ENCODE assay signal across 18 cellular contexts in genomic region chr3:10928961-10929471, GRCh38.
"Had no signal": no experiment of that assay in that cellular context is flagged by ENCODE, and none has a peak within 500 bp of the region (broad histone marks: within the 10 kb centered on the region; RNA-seq: fewer than 3 reads in every experiment).

No MANE protein-coding gene starts in this region.

- H3K27ac Mint-ChIP-seq: activated CD4-positive, alpha-beta T cell treated with anti-CD3 and anti-CD28 coated beads, Interleukin-2, amount 10 ng/mL, durations not matched to agents 7 days and 5 days; activated CD8-positive, alpha-beta T cell treated with anti-CD3 and anti-CD28 coated beads for 36 hours; activated naive CD8-positive, alpha-beta T cell; activated T-helper 2 cell treated with anti-CD3 and anti-CD28 coated beads, Interferon-gamma antibody, Interleukin-2, Interleukin-4, amounts not matched to agents 10 μg/mL and 5 μg/mL and 100 μg/mL, durations not matched to agents 14 hours and 24 hours and 36 hours; naive thymus-derived CD4-positive, alpha-beta T cell had no signal

- ATAC-seq: activated CD8-positive, alpha-beta T cell treated with anti-CD3 and anti-CD28 coated beads for 36 hours; activated T-cell treated with anti-CD3 and anti-CD28 coated beads, Interleukin-2, amount 50 U/mL, for 4 hours; left lobe of liver; lower lobe of right lung; naive thymus-derived CD4-positive, alpha-beta T cell; stimulated activated naive CD8-positive, alpha-beta T cell treated with anti-CD3 and anti-CD28 coated beads, Interleukin-15, Interleukin-2, amounts not matched to agents 100 U/mL and 50 U/mL, for 24 hours had no signal

- H3K4me1 ChIP-seq: lower lobe of right lung, prostate gland, thyroid gland had no signal

- H3K36me3 ChIP-seq: lower lobe of right lung, prostate gland, thyroid gland, WERI-Rb-1 had no signal

- H3K27me3 ChIP-seq: thyroid gland had no signal

- DNase-seq: activated CD4-positive, alpha-beta T cell treated with anti-CD3 and anti-CD28 coated beads, Interleukin-2, amount 10 ng/mL, durations not matched to agents 7 days and 5 days; activated CD4-positive, CD25-positive, alpha-beta regulatory T cell treated with anti-CD3 and anti-CD28 coated beads, Interleukin-2, amount 50 U/mL, for 72 hours; activated CD8-positive, alpha-beta T cell treated with anti-CD3 and anti-CD28 coated beads for 36 hours; activated T-cell treated with anti-CD3 and anti-CD28 coated beads, Interleukin-2, amount 50 U/mL, for 4 hours; amniotic stem cell; foreskin fibroblast; lower lobe of right lung; naive thymus-derived CD4-positive, alpha-beta T cell; stimulated activated CD4-positive, alpha-beta T cell treated with anti-CD3 and anti-CD28 coated beads, Interleukin-12 subunit alpha, Interleukin-12 subunit beta, amount 100 ng/mL, for 4 hours; stimulated activated CD4-positive, alpha-beta T cell treated with anti-CD3 and anti-CD28 coated beads, Interleukin-4, amount 100 ng/mL, for 4 hours; stimulated activated naive CD8-positive, alpha-beta T cell treated with anti-CD3 and anti-CD28 coated beads, Interleukin-15, Interleukin-2, amounts not matched to agents 100 U/mL and 50 U/mL, for 24 hours; T-helper 1 cell; thyroid gland; WERI-Rb-1 had no signal

- H3K4me3 ChIP-seq: lower lobe of right lung, prostate gland, thyroid gland had no signal

- H3K9me3 Mint-ChIP-seq: activated CD4-positive, alpha-beta T cell treated with anti-CD3 and anti-CD28 coated beads, Interleukin-2, amount 10 ng/mL, durations not matched to agents 7 days and 5 days; activated CD8-positive, alpha-beta T cell treated with anti-CD3 and anti-CD28 coated beads for 36 hours; activated T-cell treated with anti-CD3 and anti-CD28 coated beads, Interleukin-2, amount 50 U/mL, for 4 hours; activated T-helper 2 cell treated with anti-CD3 and anti-CD28 coated beads, Interferon-gamma antibody, Interleukin-2, Interleukin-4, amounts not matched to agents 10 μg/mL and 5 μg/mL and 100 μg/mL, durations not matched to agents 14 hours and 24 hours and 36 hours had no signal

- H3K27ac ChIP-seq: lower lobe of right lung, prostate gland, thyroid gland, WERI-Rb-1 had no signal

- H3K27me3 Mint-ChIP-seq: activated CD8-positive, alpha-beta T cell treated with anti-CD3 and anti-CD28 coated beads for 36 hours; activated naive CD8-positive, alpha-beta T cell had no signal

- H3K36me3 Mint-ChIP-seq: activated naive CD8-positive, alpha-beta T cell; naive thymus-derived CD4-positive, alpha-beta T cell had no signal

- H3K9me3 ChIP-seq: lower lobe of right lung, prostate gland, thyroid gland had no signal

- H3K4me3 Mint-ChIP-seq: activated CD4-positive, alpha-beta T cell treated with anti-CD3 and anti-CD28 coated beads, Interleukin-2, amount 10 ng/mL, durations not matched to agents 7 days and 5 days; activated CD8-positive, alpha-beta T cell treated with anti-CD3 and anti-CD28 coated beads for 36 hours; activated naive CD8-positive, alpha-beta T cell; activated T-cell treated with anti-CD3 and anti-CD28 coated beads, Interleukin-2, amount 50 U/mL, for 4 hours; naive thymus-derived CD4-positive, alpha-beta T cell had no signal

- H3K4me1 Mint-ChIP-seq: activated CD4-positive, alpha-beta T cell treated with anti-CD3 and anti-CD28 coated beads, Interleukin-2, amount 10 ng/mL, durations not matched to agents 7 days and 5 days; naive thymus-derived CD4-positive, alpha-beta T cell had no signal
